ENCODE assay signal across 21 cellular contexts in genomic region chr12:111312708-111313107, GRCh38.
"Had no signal": no experiment of that assay in that cellular context is flagged by ENCODE, and none has a peak within 500 bp of the region (broad histone marks: within the 10 kb centered on the region; RNA-seq: fewer than 3 reads in every experiment).

No MANE protein-coding gene starts in this region.

- H3K27ac Mint-ChIP-seq: activated CD8-positive, alpha-beta T cell treated with anti-CD3 and anti-CD28 coated beads, Interleukin-2, amount 10 ng/mL, durations not matched to agents 7 days and 5 days; activated naive CD8-positive, alpha-beta T cell treated with anti-CD3 and anti-CD28 coated beads, Interleukin-2, amount 10 ng/mL, durations not matched to agents 7 days and 5 days; T-helper 1 cell treated with Interleukin-12 subunit alpha and Interleukin-12 subunit beta and Interleukin-4 antibody, amounts not matched to agents 30 μg/mL and 1 μg/mL, for 36 hours; WTC11 had no signal

- H3K4me1 ChIP-seq: adrenal gland had no signal

- H3K36me3 Mint-ChIP-seq: activated naive CD8-positive, alpha-beta T cell treated with anti-CD3 and anti-CD28 coated beads, Interleukin-2, amount 10 ng/mL, durations not matched to agents 7 days and 5 days had no signal

- H3K4me3 ChIP-seq: adrenal gland had no signal

- H3K9me3 ChIP-seq: adrenal gland had no signal

- H3K4me3 Mint-ChIP-seq: activated CD8-positive, alpha-beta T cell treated with anti-CD3 and anti-CD28 coated beads, Interleukin-2, amount 10 ng/mL, durations not matched to agents 7 days and 5 days; activated naive CD8-positive, alpha-beta T cell treated with anti-CD3 and anti-CD28 coated beads, Interleukin-2, amount 10 ng/mL, durations not matched to agents 7 days and 5 days; central memory CD8-positive, alpha-beta T cell; T-helper 1 cell treated with Interleukin-12 subunit alpha and Interleukin-12 subunit beta and Interleukin-4 antibody, amounts not matched to agents 30 μg/mL and 1 μg/mL, for 36 hours; WTC11 had no signal

- H3K9me3 Mint-ChIP-seq: central memory CD8-positive, alpha-beta T cell had no signal

- H3K27ac ChIP-seq: adrenal gland had no signal

- DNase-seq: activated CD4-positive, alpha-beta T cell treated with anti-CD3 and anti-CD28 coated beads for 48 hours; activated CD4-positive, alpha-beta T cell treated with anti-CD3 and anti-CD28 coated beads, Interleukin-2, amount 50 U/mL, for 4 hours; activated CD4-positive, CD25-positive, alpha-beta regulatory T cell treated with anti-CD3 and anti-CD28 coated beads, Interleukin-2, amount 50 U/mL, for 72 hours; activated CD8-positive, alpha-beta memory T cell treated with anti-CD3 and anti-CD28 coated beads, Interleukin-2, amount 50 U/mL, for 48 hours; activated CD8-positive, alpha-beta T cell treated with anti-CD3 and anti-CD28 coated beads, Interleukin-2, amount 10 ng/mL, durations not matched to agents 7 days and 5 days; activated naive CD4-positive, alpha-beta T cell treated with anti-CD3 and anti-CD28 coated beads, Interleukin-2, amount 50 U/mL, for 16 hours; activated naive CD8-positive, alpha-beta T cell treated with anti-CD3 and anti-CD28 coated beads, Interleukin-2, amount 10 ng/mL, durations not matched to agents 7 days and 5 days; activated T-cell treated with anti-CD3 and anti-CD28 coated beads, Interleukin-2, amount 50 U/mL, for 1 hour; adrenal gland; anterior cingulate cortex; Kasumi-1; NCI-H1048; NCI-H2029; NCI-H510A treated with DMSO at 0.1 percent for 48 hours; NCI-H69; NK-92 treated with Interleukin-12 subunit alpha and Interleukin-12 subunit beta, amount 100 ng/mL, for 24 hours; OCI-M1; SHP77 treated with DMSO at 0.1 percent for 48 hours had no signal

- ATAC-seq: activated CD8-positive, alpha-beta T cell treated with anti-CD3 and anti-CD28 coated beads, Interleukin-2, amount 10 ng/mL, durations not matched to agents 7 days and 5 days; WTC11 had no signal

- H3K36me3 ChIP-seq: adrenal gland had no signal
